Comparison of ENCODE assay signal across 8 cellular contexts in the genomic region with DNA sequence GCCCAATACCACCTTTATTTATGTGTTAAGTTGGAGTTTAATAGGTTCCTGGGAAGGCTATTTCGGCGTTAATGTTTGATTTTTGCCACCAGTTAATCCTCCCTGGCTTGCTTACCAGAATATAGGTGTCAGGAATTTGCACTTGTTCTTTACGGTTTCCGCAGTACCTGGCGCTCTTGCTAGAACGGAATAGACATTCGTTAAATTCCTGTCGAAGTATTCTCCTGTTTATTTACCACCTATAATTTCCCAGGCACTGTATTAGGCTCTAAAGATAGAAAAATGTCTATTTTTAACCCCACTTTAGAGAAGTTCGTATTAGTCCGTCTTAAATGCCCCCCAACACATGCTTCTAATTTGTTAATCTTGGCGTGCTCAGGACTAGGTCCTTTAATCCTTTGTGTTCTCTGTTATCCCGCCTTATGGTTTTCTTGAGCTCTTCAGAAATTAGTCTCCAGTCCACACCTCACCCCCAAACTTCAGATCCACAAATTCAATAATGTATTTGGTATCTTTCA. TPM values are rescaled to one million over a fixed set of nuclear protein-coding genes. Genes with fewer than 3 reads are reported as not detected.
DNase-seq lines count a peak whose midpoint lies in the region; ATAC-seq, FAIRE-seq and TF ChIP-seq lines count a peak whose summit lies in the region.

No MANE protein-coding gene starts in this region.

- H2AFZ ChIP-seq in GM23248 = peak overlapping the region; percentile 92

- FAIRE-seq in GM12892 (lab: Jason Lieb, UNC) = no peak

- H3K27me3 ChIP-seq in GM23248 (replicated peaks; ENCODE audit: insufficient read depth) (no peaks in the 10 kb centered on the region), lower lobe of right lung (ENCODE audit: low read depth) (no peaks in the 10 kb centered on the region)

- H3K27ac ChIP-seq in GM23248 (no peak overlapping the region), lower lobe of right lung (no peak overlapping the region)

- H3K27ac Mint-ChIP-seq in activated T-helper 1 cell treated with anti-CD3 and anti-CD28 coated beads, Interleukin-12 subunit alpha, Interleukin-12 subunit beta, Interleukin-2, Interleukin-4 antibody, amounts not matched to agents 30 ng/mL and 10 ng/mL and 1 ng/mL, durations not matched to agents 14 hours and 24 hours and 36 hours = peak overlapping the region; percentile 81

- H3K4me1 ChIP-seq in GM23248 (ENCODE audit: insufficient read depth) = no peaks in the 10 kb centered on the region
- H3K4me1 ChIP-seq in lower lobe of right lung = peaks cover 5% of the 10 kb centered on the region

- DNase-seq in A172 (ENCODE audit: low spot score) = peak; percentile 3
- no peak for DNase-seq in GM23248
- DNase-seq in activated T-helper 1 cell treated with anti-CD3 and anti-CD28 coated beads, Interleukin-12 subunit alpha, Interleukin-12 subunit beta, Interleukin-2, Interleukin-4 antibody, amounts not matched to agents 30 ng/mL and 10 ng/mL and 1 ng/mL, durations not matched to agents 14 hours and 24 hours and 36 hours (ENCODE audit: low spot score) = no peak
- no peak for DNase-seq in lower lobe of right lung
- no peak for DNase-seq in islet precursor cell
- no peak for DNase-seq in GM12892 (ENCODE audit: insufficient read length)
- no peak for DNase-seq in omental fat pad (ENCODE audit: low spot score)
- no peak for DNase-seq in stimulated activated naive CD4-positive, alpha-beta T cell (lab: John Stamatoyannopoulos, UW)

- H3K9ac ChIP-seq in GM23248 = peak overlapping the region; percentile 78

- intact Hi-C loops in activated T-helper 1 cell treated with anti-CD3 and anti-CD28 coated beads, Interleukin-12 subunit alpha, Interleukin-12 subunit beta, Interleukin-2, Interleukin-4 antibody, amounts not matched to agents 30 ng/mL and 10 ng/mL and 1 ng/mL, durations not matched to agents 14 hours and 24 hours and 36 hours (cut with micrococcal nuclease) = no loop called here
- intact Hi-C loops in lower lobe of right lung (cut with DNase I) = no loop called here

- peaks cover 7% of the 10 kb centered on the region for H3K79me2 ChIP-seq in GM23248 (ENCODE audit: insufficient read depth)

- H3K4me3 ChIP-seq in GM23248 (peak overlapping the region; percentile 84), lower lobe of right lung (peak overlapping the region; percentile 67)

- peaks cover 2% of the 10 kb centered on the region for H3K36me3 Mint-ChIP-seq in activated T-helper 1 cell treated with anti-CD3 and anti-CD28 coated beads, Interleukin-12 subunit alpha, Interleukin-12 subunit beta, Interleukin-2, Interleukin-4 antibody, amounts not matched to agents 30 ng/mL and 10 ng/mL and 1 ng/mL, durations not matched to agents 14 hours and 24 hours and 36 hours (ENCODE audit: low read depth)

- no peaks in the 10 kb centered on the region for H3K9me3 ChIP-seq in GM23248 (ENCODE audit: low read depth)
- H3K9me3 ChIP-seq in lower lobe of right lung = no peaks in the 10 kb centered on the region

- H3K36me3 ChIP-seq in GM23248 (ENCODE audit: low read depth) = no peaks in the 10 kb centered on the region
- H3K36me3 ChIP-seq in lower lobe of right lung = no peaks in the 10 kb centered on the region

- in situ Hi-C loops in GM23248 (cut with MboI) = no loop called here

- no peak for TF ChIP-seq POLR2A in GM12892 (IDR thresholded peaks at IDR 0.05; ENCODE audit: low read depth, low read length)

- H3K4me2 ChIP-seq in GM23248 (ENCODE audit: unreplicated experiment) = peak overlapping the region; percentile 60

- TF ChIP-seq CTCF in lower lobe of right lung (IDR thresholded peaks at IDR 0.05) (no peak), omental fat pad (IDR thresholded peaks at IDR 0.05) (no peak)

- H3K4me1 Mint-ChIP-seq in activated T-helper 1 cell treated with anti-CD3 and anti-CD28 coated beads, Interleukin-12 subunit alpha, Interleukin-12 subunit beta, Interleukin-2, Interleukin-4 antibody, amounts not matched to agents 30 ng/mL and 10 ng/mL and 1 ng/mL, durations not matched to agents 14 hours and 24 hours and 36 hours (ENCODE audit: low read depth) = peaks cover 28% of the 10 kb centered on the region

- H4K20me1 ChIP-seq in GM23248 (ENCODE audit: insufficient read depth) = no peaks in the 10 kb centered on the region

- H3K4me3 Mint-ChIP-seq in activated T-helper 1 cell treated with anti-CD3 and anti-CD28 coated beads, Interleukin-12 subunit alpha, Interleukin-12 subunit beta, Interleukin-2, Interleukin-4 antibody, amounts not matched to agents 30 ng/mL and 10 ng/mL and 1 ng/mL, durations not matched to agents 14 hours and 24 hours and 36 hours = peak overlapping the region; percentile 78

- H3K9me3 Mint-ChIP-seq in activated T-helper 1 cell treated with anti-CD3 and anti-CD28 coated beads, Interleukin-12 subunit alpha, Interleukin-12 subunit beta, Interleukin-2, Interleukin-4 antibody, amounts not matched to agents 30 ng/mL and 10 ng/mL and 1 ng/mL, durations not matched to agents 14 hours and 24 hours and 36 hours = no peaks in the 10 kb centered on the region

- peaks cover 11% of the 10 kb centered on the region for H3K27me3 Mint-ChIP-seq in activated T-helper 1 cell treated with anti-CD3 and anti-CD28 coated beads, Interleukin-12 subunit alpha, Interleukin-12 subunit beta, Interleukin-2, Interleukin-4 antibody, amounts not matched to agents 30 ng/mL and 10 ng/mL and 1 ng/mL, durations not matched to agents 14 hours and 24 hours and 36 hours (ENCODE audit: insufficient read depth)

- no peaks in the 10 kb centered on the region for H3K9me2 ChIP-seq in GM23248 (ENCODE audit: insufficient read depth)

- ATAC-seq in lower lobe of right lung (no peak), omental fat pad (ENCODE audit: low FRiP score) (no peak)

- WGBS in GM23248 (ENCODE audit: low coverage in 1 of 2, low lambda C conversion rate in 2 of 2, missing lambda C conversion rate in 2 of 2), 2 experiments = 9 to 12% methylated on average over 12 of the region's 12 CpGs

- H3F3A ChIP-seq in GM23248 (ENCODE audit: insufficient read depth) = no peaks in the 10 kb centered on the region

RNA-seq across cellular contexts. Expression of a gene that starts 0.6 kb away (rescaled TPM):
- 4.4 and 6.9 TPM in 2 replicates for total RNA-seq in A172 (2014; rRNA removed; shearing (Covaris generic))
- 0.65 and 1.1 TPM in 2 replicates for total RNA-seq in GM23248 (2014; rRNA removed; shearing (Covaris generic))
- 2.1 and 2.5 TPM in 2 replicates for polyA plus RNA-seq in GM23248 (2016; fragmentation: Nextera tagmentation; extraction: Ambion mirVana)
- 16.7 and 19.6 TPM in 2 replicates for total RNA-seq in activated T-helper 1 cell treated with anti-CD3 and anti-CD28 coated beads, Interleukin-12 subunit alpha, Interleukin-12 subunit beta, Interleukin-2, Interleukin-4 antibody, amounts not matched to agents 30 ng/mL and 10 ng/mL and 1 ng/mL, durations not matched to agents 14 hours and 24 hours and 36 hours
- total RNA-seq in lower lobe of right lung = 1.5 TPM
- 6.8 TPM for polyA plus RNA-seq in GM12892 (2012; ENCODE audit: missing spikeins)
- 1 to 10 TPM in 2 of 4 donors, under 1 TPM in 1, not detected in 1; 0.72 to 2.0 (median 1.4) TPM for total RNA-seq in omental fat pad

RNA-seq across cellular contexts. Expression of a gene that starts 46.7 kb away (rescaled TPM):
- total RNA-seq in A172 (2014; rRNA removed; shearing (Covaris generic)) = 0.34 and 1.5 TPM in 2 replicates
- total RNA-seq in GM23248 (2014; rRNA removed; shearing (Covaris generic)) = 6.5 and 10.0 TPM in 2 replicates
- polyA plus RNA-seq in GM23248 (2016; fragmentation: Nextera tagmentation; extraction: Ambion mirVana) = 2.4 and 2.6 TPM in 2 replicates
- total RNA-seq in activated T-helper 1 cell treated with anti-CD3 and anti-CD28 coated beads, Interleukin-12 subunit alpha, Interleukin-12 subunit beta, Interleukin-2, Interleukin-4 antibody, amounts not matched to agents 30 ng/mL and 10 ng/mL and 1 ng/mL, durations not matched to agents 14 hours and 24 hours and 36 hours = 0.49 and 0.73 TPM in 2 replicates
- total RNA-seq in lower lobe of right lung (52.7 TPM), omental fat pad (10 to 100 TPM in 3 of 4 donors, 1 to 10 TPM in 1; 8.5 to 52.6 (median 34.6) TPM)
- polyA plus RNA-seq in GM12892 (2012; ENCODE audit: missing spikeins) = 8.9 TPM
